31 cellular contexts compared by ENCODE assay signal in genomic region chr13:109815651-109816050, GRCh38.
"Had no signal": no experiment of that assay in that cellular context is flagged by ENCODE, and none has a peak within 500 bp of the region (broad histone marks: within the 10 kb centered on the region; RNA-seq: fewer than 3 reads in every experiment).

No MANE protein-coding gene starts in this region.

- H3K9me3 ChIP-seq: colonic mucosa, gastrocnemius medialis, mucosa of descending colon, neutrophil, psoas muscle, suprapubic skin, transverse colon, upper lobe of right lung, uterus had no signal

- H3K4me1 Mint-ChIP-seq: mesothelial cell of epicardium; naive B cell; stimulated activated naive CD8-positive, alpha-beta T cell treated with anti-CD3 and anti-CD28 coated beads, Interleukin-15, amount 100 ng/mL, for 72 hours had no signal

- H3K27ac Mint-ChIP-seq: dendritic cell treated with granulocyte-macrophage colony-stimulating factor and Interleukin-4, amounts not matched to agents 40 ng/mL and 50 ng/mL, for 4 days; endodermal cell; mesothelial cell of epicardium; naive B cell; natural killer cell treated with Interleukin-12 subunit alpha and Interleukin-12 subunit beta and Interleukin-15 and Interleukin-18, amount 100 ng/mL, for 72 hours; stimulated activated naive CD8-positive, alpha-beta T cell treated with anti-CD3 and anti-CD28 coated beads, Interleukin-15, amount 100 ng/mL, for 72 hours had no signal

- H3K9me3 Mint-ChIP-seq: dendritic cell treated with granulocyte-macrophage colony-stimulating factor and Interleukin-4, amounts not matched to agents 40 ng/mL and 50 ng/mL, for 4 days; endodermal cell; mesothelial cell of epicardium; naive B cell; natural killer cell treated with Interleukin-12 subunit alpha and Interleukin-12 subunit beta and Interleukin-15 and Interleukin-18, amount 100 ng/mL, for 72 hours; neural crest cell; stimulated activated naive CD8-positive, alpha-beta T cell treated with anti-CD3 and anti-CD28 coated beads, Interleukin-15, amount 100 ng/mL, for 72 hours had no signal

- H3K27ac ChIP-seq: colonic mucosa, epithelial cell of prostate, gastrocnemius medialis, neutrophil, psoas muscle, suprapubic skin, transverse colon, upper lobe of right lung, uterus had no signal

- H3K36me3 Mint-ChIP-seq: mesothelial cell of epicardium; naive B cell; natural killer cell treated with Interleukin-12 subunit alpha and Interleukin-12 subunit beta and Interleukin-15 and Interleukin-18, amount 100 ng/mL, for 72 hours had no signal

- H3K4me1 ChIP-seq: colonic mucosa, gastrocnemius medialis, psoas muscle, transverse colon, upper lobe of right lung, uterus had no signal

- H3K4me3 ChIP-seq: colonic mucosa, gastrocnemius medialis, lung, mucosa of descending colon, psoas muscle, smooth muscle cell, suprapubic skin, transverse colon, upper lobe of right lung, uterus had no signal

- DNase-seq: colonic mucosa; effector CD8-positive, alpha-beta T cell; endodermal cell; gastrocnemius medialis; head of caudate nucleus; left ventricle myocardium superior; mesenchymal stem cell; mucosa of descending colon; naive B cell; psoas muscle; right cardiac atrium; stimulated activated CD4-positive, alpha-beta T cell treated with anti-CD3 and anti-CD28 coated beads, Interleukin-12 subunit alpha, Interleukin-12 subunit beta, amount 100 ng/mL, for 4 hours; stimulated activated CD4-positive, alpha-beta T cell treated with anti-CD3 and anti-CD28 coated beads, Interleukin-1b, Interleukin-23, amount 100 ng/mL, for 48 hours; stimulated activated CD4-positive, alpha-beta T cell treated with anti-CD3 and anti-CD28 coated beads, Interleukin-4, amount 100 ng/mL, for 1 hour; stimulated activated CD8-positive, alpha-beta memory T cell treated with anti-CD3 and anti-CD28 coated beads, Interleukin-4, amount 100 ng/mL, for 48 hours; stimulated activated naive CD4-positive, alpha-beta T cell; stimulated activated naive CD8-positive, alpha-beta T cell treated with anti-CD3 and anti-CD28 coated beads, Interleukin-15, amount 100 ng/mL, for 72 hours; transverse colon; upper lobe of right lung; uterus had no signal

- H3K4me3 Mint-ChIP-seq: dendritic cell treated with granulocyte-macrophage colony-stimulating factor and Interleukin-4, amounts not matched to agents 40 ng/mL and 50 ng/mL, for 4 days; endodermal cell; mesothelial cell of epicardium; naive B cell; natural killer cell treated with Interleukin-12 subunit alpha and Interleukin-12 subunit beta and Interleukin-15 and Interleukin-18, amount 100 ng/mL, for 72 hours; neural crest cell; stimulated activated naive CD8-positive, alpha-beta T cell treated with anti-CD3 and anti-CD28 coated beads, Interleukin-15, amount 100 ng/mL, for 72 hours had no signal

- ATAC-seq: esophagus mucosa; gastrocnemius medialis; left ventricle myocardium superior; mucosa of descending colon; natural killer cell treated with Interleukin-12 subunit alpha and Interleukin-12 subunit beta and Interleukin-15 and Interleukin-18, amount 100 ng/mL, for 72 hours; psoas muscle; right cardiac atrium; stimulated activated naive CD8-positive, alpha-beta T cell treated with anti-CD3 and anti-CD28 coated beads, Interleukin-15, amount 100 ng/mL, for 72 hours; upper lobe of right lung had no signal

- H3K27me3 ChIP-seq: colonic mucosa, transverse colon, uterus had no signal

- FAIRE-seq: keratinocyte had no signal

- H3K36me3 ChIP-seq: colonic mucosa, gastrocnemius medialis, neutrophil, suprapubic skin, transverse colon, upper lobe of right lung, uterus had no signal
